In genomic region chr18:26279428-26279827, GRCh38 we compare ENCODE assay signal across 38 cellular contexts.
"Had no signal": no experiment of that assay in that cellular context is flagged by ENCODE, and none has a peak within 500 bp of the region (broad histone marks: within the 10 kb centered on the region; RNA-seq: fewer than 3 reads in every experiment).

No MANE protein-coding gene starts in this region.

- H3K4me1 ChIP-seq: adrenal gland, ascending aorta, body of pancreas, breast epithelium had no signal

- H3K27ac ChIP-seq: adrenal gland, ascending aorta, body of pancreas, brain microvascular endothelial cell, breast epithelium, cardiac muscle cell had no signal

- H3K36me3 ChIP-seq: adrenal gland, brain microvascular endothelial cell, breast epithelium, cardiac muscle cell had no signal

- H3K4me3 Mint-ChIP-seq: activated naive CD4-positive, alpha-beta T cell treated with anti-CD3 and anti-CD28 coated beads for 36 hours; activated naive CD4-positive, alpha-beta T cell treated with anti-CD3 and anti-CD28 coated beads, Interleukin-2, amount 10 ng/mL, durations not matched to agents 7 days and 5 days; activated naive CD4-positive, alpha-beta T cell treated with anti-CD3 and anti-CD28 coated beads, Interleukin-2, amount 50 U/mL, for 24 hours; activated naive CD8-positive, alpha-beta T cell; activated naive CD8-positive, alpha-beta T cell treated with anti-CD3 and anti-CD28 coated beads for 36 hours; activated naive CD8-positive, alpha-beta T cell treated with anti-CD3 and anti-CD28 coated beads, Interleukin-2, amount 10 ng/mL, durations not matched to agents 7 days and 5 days; activated naive CD8-positive, alpha-beta T cell treated with anti-CD3 and anti-CD28 coated beads, Interleukin-2, amount 50 U/mL, for 24 hours; activated T-cell treated with anti-CD3 and anti-CD28 coated beads, Interleukin-2, amount 50 U/mL, for 24 hours; activated T-cell treated with anti-CD3 and anti-CD28 coated beads, Interleukin-2, amount 50 U/mL, for 4 hours; activated T-cell treated with anti-CD3 and anti-CD28 coated beads, Interleukin-2, amount 50 U/mL, for 72 hours; activated T-helper 1 cell treated with anti-CD3 and anti-CD28 coated beads, Interleukin-12 subunit alpha, Interleukin-12 subunit beta, Interleukin-2, Interleukin-4 antibody, amounts not matched to agents 30 ng/mL and 10 ng/mL and 1 ng/mL, durations not matched to agents 14 hours and 24 hours and 36 hours; activated T-helper 17 cell treated with anti-CD3 and anti-CD28 coated beads, Interleukin-2, amount 50 U/mL, for 72 hours; brain; central memory CD8-positive, alpha-beta T cell had no signal

- H3K27me3 ChIP-seq: adrenal gland, ascending aorta, body of pancreas, brain microvascular endothelial cell, breast epithelium, cardiac muscle cell had no signal

- ATAC-seq: activated naive CD8-positive, alpha-beta T cell treated with anti-CD3 and anti-CD28 coated beads, Interleukin-2, amount 50 U/mL, for 24 hours; activated T-cell treated with anti-CD3 and anti-CD28 coated beads, Interleukin-2, amount 50 U/mL, for 4 hours; activated T-cell treated with anti-CD3 and anti-CD28 coated beads, Interleukin-2, amount 50 U/mL, for 72 hours; activated T-helper 17 cell treated with anti-CD3 and anti-CD28 coated beads, Interleukin-2, amount 50 U/mL, for 72 hours; body of pancreas had no signal

- FAIRE-seq: astrocyte, bronchial epithelial cell had no signal

- H3K9me3 ChIP-seq: adrenal gland, body of pancreas had no signal

- H3K27ac Mint-ChIP-seq: activated naive CD4-positive, alpha-beta T cell treated with anti-CD3 and anti-CD28 coated beads for 36 hours; activated naive CD4-positive, alpha-beta T cell treated with anti-CD3 and anti-CD28 coated beads, Interleukin-2, amount 10 ng/mL, durations not matched to agents 7 days and 5 days; activated naive CD4-positive, alpha-beta T cell treated with anti-CD3 and anti-CD28 coated beads, Interleukin-2, amount 50 U/mL, for 24 hours; activated naive CD8-positive, alpha-beta T cell; activated naive CD8-positive, alpha-beta T cell treated with anti-CD3 and anti-CD28 coated beads for 36 hours; activated naive CD8-positive, alpha-beta T cell treated with anti-CD3 and anti-CD28 coated beads, Interleukin-2, amount 10 ng/mL, durations not matched to agents 7 days and 5 days; activated naive CD8-positive, alpha-beta T cell treated with anti-CD3 and anti-CD28 coated beads, Interleukin-2, amount 50 U/mL, for 24 hours; activated T-cell treated with anti-CD3 and anti-CD28 coated beads, Interleukin-2, amount 50 U/mL, for 24 hours; activated T-cell treated with anti-CD3 and anti-CD28 coated beads, Interleukin-2, amount 50 U/mL, for 72 hours; activated T-helper 1 cell treated with anti-CD3 and anti-CD28 coated beads, Interleukin-12 subunit alpha, Interleukin-12 subunit beta, Interleukin-2, Interleukin-4 antibody, amounts not matched to agents 30 ng/mL and 10 ng/mL and 1 ng/mL, durations not matched to agents 14 hours and 24 hours and 36 hours; activated T-helper 17 cell treated with anti-CD3 and anti-CD28 coated beads, Interleukin-2, amount 50 U/mL, for 72 hours; activated T-helper 2 cell treated with anti-CD3 and anti-CD28 coated beads, Interferon-gamma antibody, Interleukin-2, Interleukin-4, amounts not matched to agents 10 μg/mL and 5 μg/mL and 100 μg/mL, durations not matched to agents 14 hours and 24 hours and 36 hours; brain had no signal

- DNase-seq: activated effector memory CD4-positive, alpha-beta T cell treated with Interleukin-2 at 50 U/mL for 16 hours; activated gamma-delta T cell; activated gamma-delta T cell treated with Interleukin-2 at 50 U/mL for 16 hours; activated naive CD4-positive, alpha-beta T cell; activated naive CD4-positive, alpha-beta T cell treated with anti-CD3 and anti-CD28 coated beads for 36 hours; activated naive CD4-positive, alpha-beta T cell treated with anti-CD3 and anti-CD28 coated beads, Interleukin-2, amount 10 ng/mL, durations not matched to agents 7 days and 5 days; activated naive CD4-positive, alpha-beta T cell treated with anti-CD3 and anti-CD28 coated beads, Interleukin-2, amount 50 U/mL, for 16 hours; activated naive CD4-positive, alpha-beta T cell treated with Interleukin-2 at 50 U/mL for 16 hours; activated naive CD8-positive, alpha-beta T cell treated with anti-CD3 and anti-CD28 coated beads for 36 hours; activated naive CD8-positive, alpha-beta T cell treated with anti-CD3 and anti-CD28 coated beads, Interleukin-2, amount 10 ng/mL, durations not matched to agents 7 days and 5 days; activated naive CD8-positive, alpha-beta T cell treated with anti-CD3 and anti-CD28 coated beads, Interleukin-2, amount 50 U/mL, for 24 hours; activated T-cell treated with anti-CD3 and anti-CD28 coated beads, Interleukin-2, amount 50 U/mL, for 1 hour; activated T-cell treated with anti-CD3 and anti-CD28 coated beads, Interleukin-2, amount 50 U/mL, for 24 hours; activated T-cell treated with anti-CD3 and anti-CD28 coated beads, Interleukin-2, amount 50 U/mL, for 4 hours; activated T-cell treated with anti-CD3 and anti-CD28 coated beads, Interleukin-2, amount 50 U/mL, for 48 hours; activated T-cell treated with anti-CD3 and anti-CD28 coated beads, Interleukin-2, amount 50 U/mL, for 72 hours; adrenal gland; amniotic stem cell; amygdala; anterior cingulate cortex; aorta; body of pancreas; brain microvascular endothelial cell; caudate nucleus; central memory CD4-positive, alpha-beta T cell; cerebellar nuclear complex had no signal

- H3K27me3 Mint-ChIP-seq: activated naive CD4-positive, alpha-beta T cell treated with anti-CD3 and anti-CD28 coated beads, Interleukin-2, amount 10 ng/mL, durations not matched to agents 7 days and 5 days; activated naive CD4-positive, alpha-beta T cell treated with anti-CD3 and anti-CD28 coated beads, Interleukin-2, amount 50 U/mL, for 24 hours; activated naive CD8-positive, alpha-beta T cell; activated naive CD8-positive, alpha-beta T cell treated with anti-CD3 and anti-CD28 coated beads for 36 hours; activated naive CD8-positive, alpha-beta T cell treated with anti-CD3 and anti-CD28 coated beads, Interleukin-2, amount 10 ng/mL, durations not matched to agents 7 days and 5 days; activated naive CD8-positive, alpha-beta T cell treated with anti-CD3 and anti-CD28 coated beads, Interleukin-2, amount 50 U/mL, for 24 hours; activated T-cell treated with anti-CD3 and anti-CD28 coated beads, Interleukin-2, amount 50 U/mL, for 24 hours; activated T-helper 17 cell treated with anti-CD3 and anti-CD28 coated beads, Interleukin-2, amount 50 U/mL, for 72 hours; central memory CD8-positive, alpha-beta T cell had no signal

- H3K4me1 Mint-ChIP-seq: activated naive CD4-positive, alpha-beta T cell treated with anti-CD3 and anti-CD28 coated beads, Interleukin-2, amount 10 ng/mL, durations not matched to agents 7 days and 5 days; activated naive CD8-positive, alpha-beta T cell treated with anti-CD3 and anti-CD28 coated beads for 36 hours; activated naive CD8-positive, alpha-beta T cell treated with anti-CD3 and anti-CD28 coated beads, Interleukin-2, amount 10 ng/mL, durations not matched to agents 7 days and 5 days; activated naive CD8-positive, alpha-beta T cell treated with anti-CD3 and anti-CD28 coated beads, Interleukin-2, amount 50 U/mL, for 24 hours; activated T-helper 17 cell treated with anti-CD3 and anti-CD28 coated beads, Interleukin-2, amount 50 U/mL, for 72 hours; brain; central memory CD8-positive, alpha-beta T cell had no signal

- H3K4me3 ChIP-seq: adrenal gland, ascending aorta, body of pancreas, breast epithelium, cardiac muscle cell had no signal

- H3K9me3 Mint-ChIP-seq: activated naive CD4-positive, alpha-beta T cell treated with anti-CD3 and anti-CD28 coated beads, Interleukin-2, amount 50 U/mL, for 24 hours; activated T-helper 17 cell treated with anti-CD3 and anti-CD28 coated beads, Interleukin-2, amount 50 U/mL, for 72 hours; central memory CD8-positive, alpha-beta T cell had no signal
